ENCODE assay signal across 15 cellular contexts in the genomic region with DNA sequence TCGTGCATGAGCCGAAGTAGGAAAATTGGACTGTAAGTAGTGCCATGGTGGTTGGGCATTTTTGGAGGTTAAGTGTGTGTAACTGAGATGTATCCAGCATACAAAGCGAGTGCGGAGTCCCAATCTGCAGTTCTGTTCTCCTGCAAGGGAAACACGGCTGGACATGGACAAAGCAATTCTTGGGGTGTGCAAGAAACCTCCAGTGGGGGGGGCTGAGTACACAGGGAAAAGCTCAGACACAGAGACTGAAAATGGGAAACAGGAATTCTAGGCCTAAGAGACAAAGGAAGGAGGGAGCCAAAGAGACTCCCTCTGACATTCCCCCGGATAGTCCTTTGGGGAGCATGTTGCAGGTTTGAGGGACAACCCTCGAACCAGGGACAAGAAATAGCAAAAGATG.
A peak's percentile ranks its signal among the peaks of the same experiment; 100 is the strongest.
DNase-seq lines count a peak whose midpoint lies in the region; ATAC-seq, FAIRE-seq and TF ChIP-seq lines count a peak whose summit lies in the region.
"Had no signal": no experiment of that assay in that cellular context is flagged by ENCODE, and none has a peak within 500 bp of the region (broad histone marks: within the 10 kb centered on the region; RNA-seq: fewer than 3 reads in every experiment).

No MANE protein-coding gene starts in this region.

- H3K27me3 ChIP-seq in H9 (ENCODE audit: insufficient read depth, low read length) (no peaks in the 10 kb centered on the region), heart right ventricle (no peaks in the 10 kb centered on the region)
- H3K27me3 ChIP-seq in CD8-positive, alpha-beta T cell (ENCODE audit: insufficient read depth, low read length) = no peaks in the 10 kb centered on the region

- H2AK5ac ChIP-seq in H9 (ENCODE audit: insufficient read length, low read length) = no peak overlapping the region

- CTCF ChIA-PET in A549 (lab: Yijun Ruan, JAX) = interaction anchor here (1.3 to 2.6 kb wide), 4 partner anchors 9 to 250 kb away, joined by 3 to 12 read pairs (median 6); no protein-coding TSS in a partner anchor
- CTCF ChIA-PET in CD8-positive, alpha-beta T cell (lab: Charles Lee) = no interaction called here

- no peak overlapping the region for H2BK12ac ChIP-seq in H9 (ENCODE audit: insufficient read length, low read depth, low read length)

- no peak for TF ChIP-seq POLR2A in A549 (IDR thresholded peaks at IDR 0.05; ENCODE audit: low read length)

- no peak overlapping the region for H2AFZ ChIP-seq in H9 (ENCODE audit: low read length)

- H3K27ac ChIP-seq in A549 (no peak overlapping the region), H9 (ENCODE audit: insufficient read length, low read depth, low read length) (no peak overlapping the region), heart right ventricle (no peak overlapping the region)
- H3K27ac ChIP-seq in CD8-positive, alpha-beta T cell (ENCODE audit: low read depth, low read length) = no peak overlapping the region

- no peaks in the 10 kb centered on the region; a peak in 1 of 4 replicates for H3K4me1 Mint-ChIP-seq in H9
- no peaks in the 10 kb centered on the region for H3K4me1 Mint-ChIP-seq in CD8-positive, alpha-beta T cell (ENCODE audit: low read depth)
- H3K4me1 Mint-ChIP-seq: naive thymus-derived CD4-positive, alpha-beta T cell; T-helper 17 cell had no signal

- WGBS in A549 (ENCODE audit: missing lambda C conversion rate) = 84% methylated on average over 7 of the region's 7 CpGs
- WGBS in H9 (ENCODE audit: extremely low coverage, insufficient read length, low lambda C conversion rate) = no CpG with 5 or more reads among the region's 7 CpGs
- 83 to 92% methylated on average over 7 of the region's 7 CpGs for WGBS in heart right ventricle, 2 donors

- TF ChIP-seq CTCF in A549 (IDR thresholded peaks at IDR 0.05) (peak; percentile 42), H9 (conservative IDR thresholded peaks at IDR 0.05) (0 out of 3 replicates have a peak, but pooled peaks have one; percentile 28), heart right ventricle (IDR thresholded peaks at IDR 0.05) (peak in 7 of 9 donors; percentile 27 to 59 (median 41))
- no peak for TF ChIP-seq CTCF in CD8-positive, alpha-beta T cell (IDR thresholded peaks at IDR 0.05)

- H4K5ac ChIP-seq in H9 (ENCODE audit: insufficient read length, low read depth, low read length) = no peak overlapping the region

- FAIRE-seq in A549 (lab: Jason Lieb, UNC) = no peak
- FAIRE-seq: GM12878 had no signal

- peak overlapping the region in 1 of 3 experiments; percentile 53; a peak in 2 of 7 replicates for H3K27ac Mint-ChIP-seq in H9
- no peak overlapping the region for H3K27ac Mint-ChIP-seq in CD8-positive, alpha-beta T cell
- H3K27ac Mint-ChIP-seq: naive thymus-derived CD4-positive, alpha-beta T cell; T-helper 17 cell had no signal

- H3K4me3 Mint-ChIP-seq in H9 = no peak overlapping the region
- H3K4me3 Mint-ChIP-seq in CD8-positive, alpha-beta T cell = no peak overlapping the region
- H3K4me3 Mint-ChIP-seq: naive thymus-derived CD4-positive, alpha-beta T cell; T-helper 17 cell had no signal

- no peaks in the 10 kb centered on the region for H3K79me2 ChIP-seq in H9 (ENCODE audit: insufficient read depth, low read length)

- no peak overlapping the region for H2BK15ac ChIP-seq in H9 (ENCODE audit: low read depth, low read length)

- H3K4me3 ChIP-seq in A549 = no peak overlapping the region
- no peak overlapping the region for H3K4me3 ChIP-seq in heart right ventricle
- H3K4me3 ChIP-seq in CD8-positive, alpha-beta T cell (ENCODE audit: low read depth, low read length) = no peak overlapping the region
- H3K4me3 ChIP-seq: GM12878 had no signal

- peaks cover 0 to 11% (median 3%) of the 10 kb centered on the region in 3 experiments; a peak in 4 of 7 replicates for H3K36me3 Mint-ChIP-seq in H9 (ENCODE audit: insufficient read depth in 1 of 3, low read depth in 3 of 3)
- H3K36me3 Mint-ChIP-seq in CD8-positive, alpha-beta T cell = no peaks in the 10 kb centered on the region
- H3K36me3 Mint-ChIP-seq: naive thymus-derived CD4-positive, alpha-beta T cell had no signal

- H3K4me2 ChIP-seq in A549 = no peak overlapping the region
- no peak overlapping the region for H3K4me2 ChIP-seq in H9 (ENCODE audit: insufficient read depth, insufficient read length, low read length)

- TF ChIP-seq EP300 in A549 (IDR thresholded peaks at IDR 0.05) = no peak

- TF ChIP-seq RAD21 in A549 (conservative IDR thresholded peaks at IDR 0.05 in 1 of 2, IDR thresholded peaks at IDR 0.05 in 1 of 2) = peak; percentile 66 to 77

- no peaks in the 10 kb centered on the region for H3K23me2 ChIP-seq in H9 (ENCODE audit: insufficient read length, low read depth, low read length, poor library complexity, severe bottlenecking)

- peak in 1 of 2 experiments; percentile 66; a peak in 3 of 6 replicates for ATAC-seq in A549
- peak in 3 of 8 donors; percentile 42 to 53 (median 50) for ATAC-seq in heart right ventricle
- no peak for ATAC-seq in CD8-positive, alpha-beta T cell
- no peak for ATAC-seq in GM21529 (IDR thresholded peaks at IDR 0.05; ENCODE audit: unreplicated experiment)
- ATAC-seq: GM12878; naive thymus-derived CD4-positive, alpha-beta T cell; stimulated activated naive CD8-positive, alpha-beta T cell treated with anti-CD3 and anti-CD28 coated beads, Interleukin-15, Interleukin-2, amounts not matched to agents 100 U/mL and 50 U/mL, for 24 hours; T-helper 17 cell had no signal

- no peaks in the 10 kb centered on the region for H3K36me3 ChIP-seq in heart right ventricle
- no peaks in the 10 kb centered on the region for H3K36me3 ChIP-seq in CD8-positive, alpha-beta T cell (ENCODE audit: insufficient read depth, low read length)

- H2BK20ac ChIP-seq in H9 (ENCODE audit: low read depth, low read length, poor library complexity, severe bottlenecking) = no peak overlapping the region

- no peaks in the 10 kb centered on the region for H3K79me1 ChIP-seq in H9 (ENCODE audit: insufficient read depth, low read depth, low read length, poor library complexity, severe bottlenecking)

- no peak overlapping the region for H3T11ph ChIP-seq in H9 (ENCODE audit: low read length)

- H3K4me1 ChIP-seq in A549 (no peaks in the 10 kb centered on the region), H9 (ENCODE audit: insufficient read depth, low read length) (no peaks in the 10 kb centered on the region), heart right ventricle (peaks cover 0 to 7% (median 0%) of the 10 kb centered on the region in 9 donors)
- H3K4me1 ChIP-seq in CD8-positive, alpha-beta T cell (ENCODE audit: insufficient read depth, low read length) = no peaks in the 10 kb centered on the region

- H3K23ac ChIP-seq in H9 (ENCODE audit: insufficient read length, low read depth, low read length) = no peak overlapping the region

- intact Hi-C loops in heart right ventricle (cut with DNase I) = loop anchor here in 9 of 10 donors (1.0 to 10.0 kb wide), 6 partner anchors 241 to 269 kb away; no protein-coding TSS in a partner anchor
- intact Hi-C loops in CD8-positive, alpha-beta T cell (cut with DNase I, micrococcal nuclease) = no loop called here

- H3K56ac ChIP-seq in H9 (ENCODE audit: insufficient read length, low read depth, low read length) = no peak overlapping the region

- POLR2A ChIA-PET in A549 (lab: Yijun Ruan, JAX) = no interaction called here
- POLR2A ChIA-PET in CD8-positive, alpha-beta T cell (lab: Charles Lee) = no interaction called here

- H4K8ac ChIP-seq in H9 (replicated peaks; ENCODE audit: insufficient read length, low read depth, low read length) = no peak overlapping the region

- DNase-seq in A549 (ENCODE audit: low read depth in 1 of 2, low spot score in 1 of 2) (peak in 1 of 2 experiments; percentile 32), H9 (no peak), amniotic epithelial cell (ENCODE audit: low read depth) (peak; percentile 7), heart right ventricle (peak in 1 of 2 donors; percentile 28), DMS153 (lab: John Stamatoyannopoulos, UW) (no peak), NCI-H2081 treated with DMSO at 0.1 percent for 48 hours (lab: John Stamatoyannopoulos, UW) (no peak)
- no peak for DNase-seq in CD8-positive, alpha-beta T cell
- DNase-seq: activated CD8-positive, alpha-beta memory T cell treated with anti-CD3 and anti-CD28 coated beads, Interleukin-2, amount 50 U/mL, for 48 hours; MM.1S; naive thymus-derived CD4-positive, alpha-beta T cell; NCI-H774; stimulated activated naive CD8-positive, alpha-beta T cell treated with anti-CD3 and anti-CD28 coated beads, Interleukin-15, Interleukin-2, amounts not matched to agents 100 U/mL and 50 U/mL, for 24 hours; T-helper 17 cell had no signal

- H3K9ac ChIP-seq in H9 (ENCODE audit: extremely low read depth, insufficient read length, low read length) = no peak overlapping the region

- H3K18ac ChIP-seq in H9 (ENCODE audit: insufficient read length, low read depth, low read length) = no peak overlapping the region

- H3K27me3 Mint-ChIP-seq in H9 (ENCODE audit: low read depth) = no peaks in the 10 kb centered on the region
- no peaks in the 10 kb centered on the region for H3K27me3 Mint-ChIP-seq in CD8-positive, alpha-beta T cell (ENCODE audit: low read depth)

- H2BK5ac ChIP-seq in H9 (ENCODE audit: insufficient read length, low read length) = no peak overlapping the region

- peaks cover 5 to 7% of the 10 kb centered on the region in 2 experiments; a peak in 3 of 5 replicates for H3K9me3 Mint-ChIP-seq in H9
- no peaks in the 10 kb centered on the region for H3K9me3 Mint-ChIP-seq in CD8-positive, alpha-beta T cell
- H3K9me3 Mint-ChIP-seq: naive thymus-derived CD4-positive, alpha-beta T cell had no signal

- H2BK120ac ChIP-seq in H9 (ENCODE audit: low read depth, low read length, poor library complexity, severe bottlenecking) = no peak overlapping the region

- no peak overlapping the region for H4K91ac ChIP-seq in H9 (ENCODE audit: insufficient read length, low read depth, low read length)

- H4K20me1 ChIP-seq in H9 (ENCODE audit: control insufficient read depth, insufficient read depth, insufficient read length) = no peaks in the 10 kb centered on the region

- H3K9me3 ChIP-seq in A549 = no peaks in the 10 kb centered on the region
- H3K9me3 ChIP-seq in H9 (ENCODE audit: control insufficient read depth, low read depth, low read length) = no peaks in the 10 kb centered on the region
- no peaks in the 10 kb centered on the region for H3K9me3 ChIP-seq in heart right ventricle
- H3K9me3 ChIP-seq in CD8-positive, alpha-beta T cell (ENCODE audit: low read length) = no peaks in the 10 kb centered on the region

- no peak overlapping the region for H3K4ac ChIP-seq in H9 (ENCODE audit: low read depth, low read length)

- H3K14ac ChIP-seq in H9 (ENCODE audit: insufficient read depth, low read length) = no peak overlapping the region

TF ChIP-seq in A549, 52 proteins besides CTCF, POLR2A, EP300 and RAD21:
- TF ChIP-seq SMC3 (IDR thresholded peaks at IDR 0.05) = peak; percentile 71
- no peak for TF ChIP-seq HDAC2 (IDR thresholded peaks at IDR 0.05)
- no peak for TF ChIP-seq CBX2 (IDR thresholded peaks at IDR 0.05; ENCODE audit: borderline replicate concordance, low read depth)
- TF ChIP-seq SREBF2 (IDR thresholded peaks at IDR 0.05) = no peak
- TF ChIP-seq TP53 (CRISPR knock-in tag; IDR thresholded peaks at IDR 0.05) = no peak
- no peak for TF ChIP-seq NFE2L2 (conservative IDR thresholded peaks at IDR 0.05; ENCODE audit: low read length)
TF ChIP-seq in A549: peak in this region for 1.

Comparison
In these comparisons a context has a peak if more than half of its experiments do, and no peak if none do; other contexts are left out.
1. intact Hi-C loops: an anchor here in heart right ventricle (1.0 to 10.0 kb wide); none called in CD8-positive, alpha-beta T cell.